In genomic region chr9:88236531-88237453, GRCh38 we compare ENCODE assay signal across 12 cellular contexts.
DNase-seq lines count a peak whose midpoint lies in the region; ATAC-seq lines count a peak whose summit lies in the region.
"Had no signal": no experiment of that assay in that cellular context is flagged by ENCODE, and none has a peak within 500 bp of the region (broad histone marks: within the 10 kb centered on the region; RNA-seq: fewer than 3 reads in every experiment).

No MANE protein-coding gene starts in this region.

- peak overlapping the region; percentile 85 for H2BK12ac ChIP-seq in trophoblast cell (ENCODE audit: low read length)

- no peaks in the 10 kb centered on the region for H3K36me3 ChIP-seq in trophoblast cell (ENCODE audit: control insufficient read depth in 1 of 2, insufficient read depth in 2 of 2, low read length in 2 of 2)

- peaks cover 17 to 20% of the 10 kb centered on the region in 2 experiments for H3K4me1 ChIP-seq in trophoblast cell (ENCODE audit: control insufficient read depth in 1 of 2, insufficient read depth in 2 of 2, low read length in 2 of 2)

- no peaks in the 10 kb centered on the region for H3K27me3 ChIP-seq in trophoblast cell (ENCODE audit: insufficient read depth, low read length)

- DNase-seq in Ammon's horn (ENCODE audit: low spot score) (peak; percentile 69), astrocyte of the hippocampus (ENCODE audit: low read depth, low spot score) (peak; percentile 58), head of caudate nucleus (peak in 39 of 42 donors; percentile 11 to 72 (median 54)), trophoblast cell (no peak), SKM-1 (lab: John Stamatoyannopoulos, UW; ENCODE audit: unreplicated experiment) (no peak)
- DNase-seq in activated CD4-positive, alpha-beta T cell treated with anti-CD3 and anti-CD28 coated beads, Interleukin-2, amount 50 U/mL, for 48 hours = no peak
- DNase-seq: activated naive CD8-positive, alpha-beta T cell treated with anti-CD3 and anti-CD28 coated beads, Interleukin-2, amount 10 ng/mL, durations not matched to agents 7 days and 5 days; effector memory CD4-positive, alpha-beta T cell; NCI-H2081 treated with DMSO at 0.1 percent for 48 hours; small intestine had no signal

- peak overlapping the region; percentile 52 for H3K14ac ChIP-seq in trophoblast cell (ENCODE audit: low read length)

- H3K27ac ChIP-seq in trophoblast cell (ENCODE audit: low read depth, low read length) = no peak overlapping the region

- H2AK5ac ChIP-seq in trophoblast cell (ENCODE audit: low read length) = peak overlapping the region; percentile 52

- H4K12ac ChIP-seq in trophoblast cell (ENCODE audit: low read depth, low read length) = peak overlapping the region; percentile 36

- peak overlapping the region; percentile 61 for H4K91ac ChIP-seq in trophoblast cell (ENCODE audit: low read depth, low read length)

- no peak overlapping the region for H3K9ac ChIP-seq in trophoblast cell (ENCODE audit: low read length)

- H2BK5ac ChIP-seq in trophoblast cell (ENCODE audit: low read depth, low read length, poor library complexity) = no peak overlapping the region

- no peak overlapping the region for H3K4me2 ChIP-seq in trophoblast cell (ENCODE audit: low read length)

- ATAC-seq in GM21526 (IDR thresholded peaks at IDR 0.05; ENCODE audit: low FRiP score, unreplicated experiment) (no peak), GM19452 (IDR thresholded peaks at IDR 0.05; ENCODE audit: unreplicated experiment) (no peak)

- WGBS in trophoblast cell (ENCODE audit: extremely low coverage, insufficient coverage, insufficient read length) = no CpG with 5 or more reads among the region's 18 CpGs

- H3K4ac ChIP-seq in trophoblast cell (ENCODE audit: low read depth, low read length) = no peak overlapping the region

- no peak overlapping the region for H3K4me3 ChIP-seq in trophoblast cell (ENCODE audit: low read depth, low read length)

- H3K18ac ChIP-seq in trophoblast cell (ENCODE audit: low read length) = peak overlapping the region; percentile 7

- peak overlapping the region; percentile 37 for H4K8ac ChIP-seq in trophoblast cell (ENCODE audit: low read depth, low read length)

- peak overlapping the region; percentile 21 for H2BK120ac ChIP-seq in trophoblast cell (ENCODE audit: insufficient read depth, low read length, poor library complexity)

- peaks cover 11% of the 10 kb centered on the region for H3K79me1 ChIP-seq in trophoblast cell (ENCODE audit: low read length)

- H3K9me3 ChIP-seq in trophoblast cell (ENCODE audit: insufficient read depth, low read depth, low read length) = peaks cover 4% of the 10 kb centered on the region

- H3K23ac ChIP-seq in trophoblast cell (ENCODE audit: low read length) = no peak overlapping the region

- H2AFZ ChIP-seq in trophoblast cell (ENCODE audit: insufficient read depth, low read length, poor library complexity) = no peak overlapping the region

- intact Hi-C loops in head of caudate nucleus (cut with DNase I) = no loop called here

- peaks cover 1% of the 10 kb centered on the region for H3K79me2 ChIP-seq in trophoblast cell (ENCODE audit: control insufficient read depth, insufficient read depth, low read length, poor library complexity)

Comparison
In these comparisons a context has a peak if more than half of its experiments do, and no peak if none do; other contexts are left out.
1. DNase-seq: peak in Ammon's horn (single experiment), astrocyte of the hippocampus (single experiment) and head of caudate nucleus (39 of 42); none in trophoblast cell (0 of 2), activated CD4-positive, alpha-beta T cell treated with anti-CD3 and anti-CD28 coated beads, Interleukin-2, amount 50 U/mL, for 48 hours (0 of 2) and SKM-1 (single experiment).